Comparison of ENCODE assay signal across 1 cellular context in genomic region chr7:107089627-107090026, GRCh38.
TF ChIP-seq lines count a peak whose summit lies in the region.

No MANE protein-coding gene starts in this region.

TF ChIP-seq in K562, 482 proteins besides CTCF, POLR2A, EP300 and RAD21 (continued from another document):
- TF ChIP-seq, protein P1, sequence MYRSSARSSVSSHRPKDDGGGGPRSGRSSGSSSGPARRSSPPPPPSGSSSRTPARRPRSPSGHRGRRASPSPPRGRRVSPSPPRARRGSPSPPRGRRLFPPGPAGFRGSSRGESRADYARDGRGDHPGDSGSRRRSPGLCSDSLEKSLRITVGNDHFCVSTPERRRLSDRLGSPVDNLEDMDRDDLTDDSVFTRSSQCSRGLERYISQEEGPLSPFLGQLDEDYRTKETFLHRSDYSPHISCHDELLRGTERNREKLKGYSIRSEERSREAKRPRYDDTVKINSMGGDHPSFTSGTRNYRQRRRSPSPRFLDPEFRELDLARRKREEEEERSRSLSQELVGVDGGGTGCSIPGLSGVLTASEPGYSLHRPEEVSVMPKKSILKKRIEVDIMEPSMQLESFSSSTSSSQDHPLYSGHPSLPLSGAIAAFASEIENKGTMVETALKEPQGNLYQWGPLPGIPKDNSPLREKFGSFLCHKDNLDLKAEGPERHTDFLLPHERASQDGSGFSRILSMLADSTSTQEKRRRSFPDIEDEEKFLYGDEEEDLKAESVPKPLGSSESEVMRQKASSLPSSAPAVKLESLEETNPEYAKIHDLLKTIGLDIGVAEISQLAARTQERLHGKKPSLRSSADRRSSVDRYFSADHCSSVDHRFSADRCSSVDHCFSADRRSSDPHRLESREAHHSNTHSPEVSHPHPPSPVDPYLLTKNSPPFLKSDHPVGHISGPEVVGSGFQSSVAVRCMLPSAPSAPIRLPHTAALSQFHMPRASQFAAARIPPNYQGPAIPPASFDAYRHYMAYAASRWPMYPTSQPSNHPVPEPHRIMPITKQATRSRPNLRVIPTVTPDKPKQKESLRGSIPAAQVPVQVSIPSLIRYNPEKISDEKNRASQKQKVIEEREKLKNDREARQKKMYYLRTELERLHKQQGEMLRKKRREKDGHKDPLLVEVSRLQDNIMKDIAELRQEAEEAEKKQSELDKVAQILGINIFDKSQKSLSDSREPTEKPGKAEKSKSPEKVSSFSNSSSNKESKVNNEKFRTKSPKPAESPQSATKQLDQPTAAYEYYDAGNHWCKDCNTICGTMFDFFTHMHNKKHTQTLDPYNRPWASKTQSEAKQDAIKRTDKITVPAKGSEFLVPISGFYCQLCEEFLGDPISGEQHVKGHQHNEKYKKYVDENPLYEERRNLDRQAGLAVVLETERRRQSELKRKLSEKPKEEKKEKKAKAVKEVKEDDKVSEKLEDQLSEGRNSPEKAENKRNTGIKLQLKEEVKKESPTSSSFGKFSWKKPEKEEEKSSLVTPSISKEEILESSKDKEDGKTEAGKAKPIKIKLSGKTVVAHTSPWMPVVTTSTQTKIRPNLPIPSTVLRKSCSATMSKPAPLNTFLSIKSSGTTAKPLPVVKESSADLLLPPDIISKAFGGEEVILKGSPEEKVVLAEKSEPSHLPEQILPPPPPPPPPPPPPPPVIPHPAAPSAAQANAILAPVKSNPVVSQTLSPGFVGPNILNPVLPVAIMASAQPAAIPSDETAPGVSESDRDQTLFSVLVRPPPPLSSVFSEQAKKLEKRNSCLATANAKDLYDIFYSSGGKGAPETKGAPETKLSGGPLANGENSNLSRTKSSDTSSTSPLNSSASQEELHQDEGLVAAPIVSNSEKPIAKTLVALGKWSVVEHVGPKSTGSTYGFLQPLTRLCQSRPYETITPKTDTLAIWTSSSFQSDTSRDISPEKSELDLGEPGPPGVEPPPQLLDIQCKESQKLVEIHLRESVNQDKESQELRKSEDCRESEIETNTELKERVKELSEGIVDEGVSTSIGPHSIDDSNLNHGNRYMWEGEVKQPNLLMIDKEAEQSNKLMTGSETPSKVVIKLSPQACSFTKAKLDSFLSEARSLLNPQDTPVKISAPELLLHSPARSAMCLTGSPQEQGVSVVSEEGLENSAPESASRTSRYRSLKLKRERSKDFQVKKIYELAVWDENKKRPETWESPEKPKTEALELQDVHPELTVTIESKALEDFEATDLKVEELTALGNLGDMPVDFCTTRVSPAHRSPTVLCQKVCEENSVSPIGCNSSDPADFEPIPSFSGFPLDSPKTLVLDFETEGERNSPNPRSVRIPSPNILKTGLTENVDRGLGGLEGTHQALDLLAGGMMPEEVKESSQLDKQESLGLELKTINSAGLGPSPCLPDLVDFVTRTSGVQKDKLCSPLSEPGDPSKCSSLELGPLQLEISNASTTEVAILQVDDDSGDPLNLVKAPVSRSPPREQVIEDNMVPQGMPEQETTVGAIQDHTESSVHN (IDR thresholded peaks at IDR 0.05; ENCODE audit: borderline replicate concordance in 1 of 2, low read depth in 1 of 2) = no peak
- no peak for TF ChIP-seq ZNF133 (CRISPR knock-in tag; IDR thresholded peaks at IDR 0.05)
- TF ChIP-seq SRSF7 (optimal IDR thresholded peaks at IDR 0.05; ENCODE audit: low read depth, low read length) = no peak
- TF ChIP-seq ELF4 (CRISPR knock-in tag; IDR thresholded peaks at IDR 0.05) = no peak
- no peak for TF ChIP-seq POLR2B (IDR thresholded peaks at IDR 0.05; ENCODE audit: low read depth, partially characterized antibody)
- TF ChIP-seq, protein P2, sequence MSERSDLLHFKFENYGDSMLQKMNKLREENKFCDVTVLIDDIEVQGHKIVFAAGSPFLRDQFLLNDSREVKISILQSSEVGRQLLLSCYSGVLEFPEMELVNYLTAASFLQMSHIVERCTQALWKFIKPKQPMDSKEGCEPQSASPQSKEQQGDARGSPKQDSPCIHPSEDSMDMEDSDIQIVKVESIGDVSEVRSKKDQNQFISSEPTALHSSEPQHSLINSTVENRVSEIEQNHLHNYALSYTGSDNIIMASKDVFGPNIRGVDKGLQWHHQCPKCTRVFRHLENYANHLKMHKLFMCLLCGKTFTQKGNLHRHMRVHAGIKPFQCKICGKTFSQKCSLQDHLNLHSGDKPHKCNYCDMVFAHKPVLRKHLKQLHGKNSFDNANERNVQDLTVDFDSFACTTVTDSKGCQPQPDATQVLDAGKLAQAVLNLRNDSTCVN (CRISPR knock-in tag; IDR thresholded peaks at IDR 0.05) = no peak
- TF ChIP-seq FOSL1 (tag; conservative IDR thresholded peaks at IDR 0.05) = peak; percentile 47; the same call in 1 of the 2 replicates
- no peak for TF ChIP-seq JUND (IDR thresholded peaks at IDR 0.05; ENCODE audit: borderline replicate concordance, low read depth, low read length)
- TF ChIP-seq JUND (tag; IDR thresholded peaks at IDR 0.05; ENCODE audit: borderline replicate concordance, low read depth, low read length) = peak; percentile 9; the same call in 1 of the 3 replicates
- no peak for TF ChIP-seq ZNF197 (CRISPR knock-in tag; IDR thresholded peaks at IDR 0.05; ENCODE audit: low read depth)
- 0 out of 2 replicates have a peak, but pooled peaks have one; percentile 16 for TF ChIP-seq POLR2H (tag; IDR thresholded peaks at IDR 0.05; ENCODE audit: low read depth)
- peak; percentile 54 for TF ChIP-seq C11orf30 (IDR thresholded peaks at IDR 0.05; ENCODE audit: low read depth)
- TF ChIP-seq MNT (conservative IDR thresholded peaks at IDR 0.05) = 0 out of 4 replicates have a peak, but pooled peaks of 1 of the 2 experiments have one; percentile 13
- TF ChIP-seq CBFA2T3 (IDR thresholded peaks at IDR 0.05) = peak; percentile 39
- TF ChIP-seq ZNF175 (CRISPR knock-in tag; IDR thresholded peaks at IDR 0.05; ENCODE audit: low read depth) = no peak
- no peak for TF ChIP-seq CGGBP1 (CRISPR knock-in tag; IDR thresholded peaks at IDR 0.05)
- TF ChIP-seq ZNF316 (IDR thresholded peaks at IDR 0.05) = peak; percentile 55
- TF ChIP-seq EHMT2 (IDR thresholded peaks at IDR 0.05) = peak; percentile 87
- no peak for TF ChIP-seq ZNF146 (CRISPR knock-in tag; IDR thresholded peaks at IDR 0.05; ENCODE audit: unreplicated experiment)
- no peak for TF ChIP-seq FOS (IDR thresholded peaks at IDR 0.05; ENCODE audit: extremely low read depth, insufficient read length)
- no peak for TF ChIP-seq ZNF274 (IDR thresholded peaks at IDR 0.05; ENCODE audit: borderline replicate concordance, low read depth, low read length)
